In the genomic region with DNA sequence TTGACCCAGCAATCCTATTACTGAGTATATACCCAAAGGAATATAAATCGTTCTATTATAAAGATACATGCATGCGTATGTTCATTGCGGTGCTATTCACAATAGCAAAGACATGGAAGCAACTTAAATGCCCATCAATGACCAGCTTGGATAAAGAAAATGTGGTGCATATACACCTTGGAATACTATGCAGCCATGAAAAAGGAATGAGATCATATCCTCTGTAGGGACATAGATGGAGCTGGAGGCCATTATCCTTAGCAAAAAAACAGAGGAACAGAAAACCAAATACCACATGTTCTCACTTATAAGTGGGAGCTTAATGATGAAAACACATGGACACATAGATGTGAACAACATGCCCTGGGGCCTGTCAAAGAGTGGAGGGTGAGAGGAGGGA, we compare ENCODE assay signal across 2 cellular contexts.
TF ChIP-seq lines count a peak whose summit lies in the region.

No MANE protein-coding gene starts in this region.

TF ChIP-seq in HEK293, 187 proteins besides CTCF, POLR2A, EP300 and RAD21 (continued from another document):
- TF ChIP-seq, protein P1, sequence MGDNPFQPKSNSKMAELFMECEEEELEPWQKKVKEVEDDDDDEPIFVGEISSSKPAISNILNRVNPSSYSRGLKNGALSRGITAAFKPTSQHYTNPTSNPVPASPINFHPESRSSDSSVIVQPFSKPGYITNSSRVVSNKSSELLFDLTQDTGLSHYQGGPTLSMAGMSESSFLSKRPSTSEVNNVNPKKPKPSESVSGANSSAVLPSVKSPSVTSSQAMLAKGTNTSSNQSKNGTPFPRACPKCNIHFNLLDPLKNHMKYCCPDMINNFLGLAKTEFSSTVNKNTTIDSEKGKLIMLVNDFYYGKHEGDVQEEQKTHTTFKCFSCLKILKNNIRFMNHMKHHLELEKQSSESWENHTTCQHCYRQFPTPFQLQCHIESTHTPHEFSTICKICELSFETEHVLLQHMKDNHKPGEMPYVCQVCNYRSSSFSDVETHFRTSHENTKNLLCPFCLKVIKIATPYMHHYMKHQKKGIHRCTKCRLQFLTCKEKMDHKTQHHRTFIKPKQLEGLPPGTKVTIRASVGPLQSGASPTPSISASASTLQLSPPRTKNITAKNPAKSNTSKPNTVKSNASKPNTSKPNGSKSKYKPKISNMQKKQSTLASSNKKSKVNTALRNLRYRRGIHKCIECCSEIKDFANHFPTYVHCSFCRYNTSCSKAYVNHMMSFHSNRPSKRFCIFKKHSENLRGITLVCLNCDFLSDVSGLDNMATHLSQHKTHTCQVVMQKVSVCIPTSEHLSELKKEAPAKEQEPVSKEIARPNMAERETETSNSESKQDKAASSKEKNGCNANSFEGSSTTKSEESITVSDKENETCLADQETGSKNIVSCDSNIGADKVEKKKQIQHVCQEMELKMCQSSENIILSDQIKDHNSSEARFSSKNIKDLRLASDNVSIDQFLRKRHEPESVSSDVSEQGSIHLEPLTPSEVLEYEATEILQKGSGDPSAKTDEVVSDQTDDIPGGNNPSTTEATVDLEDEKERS (tag by site-specific recombination; IDR thresholded peaks at IDR 0.05): peak; percentile 54; the same call in 1 of the 2 replicates
- TF ChIP-seq ZNF530 (tag by site-specific recombination; IDR thresholded peaks at IDR 0.05; ENCODE audit: low read depth): no peak
TF ChIP-seq in HEK293: peak in this region for 2.

TF ChIP-seq in K562, 482 proteins besides CTCF, POLR2A, EP300 and RAD21 (continued from another document):
- TF ChIP-seq, protein P2, sequence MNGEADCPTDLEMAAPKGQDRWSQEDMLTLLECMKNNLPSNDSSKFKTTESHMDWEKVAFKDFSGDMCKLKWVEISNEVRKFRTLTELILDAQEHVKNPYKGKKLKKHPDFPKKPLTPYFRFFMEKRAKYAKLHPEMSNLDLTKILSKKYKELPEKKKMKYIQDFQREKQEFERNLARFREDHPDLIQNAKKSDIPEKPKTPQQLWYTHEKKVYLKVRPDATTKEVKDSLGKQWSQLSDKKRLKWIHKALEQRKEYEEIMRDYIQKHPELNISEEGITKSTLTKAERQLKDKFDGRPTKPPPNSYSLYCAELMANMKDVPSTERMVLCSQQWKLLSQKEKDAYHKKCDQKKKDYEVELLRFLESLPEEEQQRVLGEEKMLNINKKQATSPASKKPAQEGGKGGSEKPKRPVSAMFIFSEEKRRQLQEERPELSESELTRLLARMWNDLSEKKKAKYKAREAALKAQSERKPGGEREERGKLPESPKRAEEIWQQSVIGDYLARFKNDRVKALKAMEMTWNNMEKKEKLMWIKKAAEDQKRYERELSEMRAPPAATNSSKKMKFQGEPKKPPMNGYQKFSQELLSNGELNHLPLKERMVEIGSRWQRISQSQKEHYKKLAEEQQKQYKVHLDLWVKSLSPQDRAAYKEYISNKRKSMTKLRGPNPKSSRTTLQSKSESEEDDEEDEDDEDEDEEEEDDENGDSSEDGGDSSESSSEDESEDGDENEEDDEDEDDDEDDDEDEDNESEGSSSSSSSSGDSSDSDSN (IDR thresholded peaks at IDR 0.05; ENCODE audit: borderline replicate concordance in 1 of 2, low read depth in 2 of 2, low read length in 2 of 2): no peak
- TF ChIP-seq ZNF263 (CRISPR knock-in tag; IDR thresholded peaks at IDR 0.05; ENCODE audit: borderline replicate concordance): no peak
- no peak for TF ChIP-seq CBFB (CRISPR knock-in tag; IDR thresholded peaks at IDR 0.05)
